ENCODE assay signal across 9 cellular contexts in the genomic region with DNA sequence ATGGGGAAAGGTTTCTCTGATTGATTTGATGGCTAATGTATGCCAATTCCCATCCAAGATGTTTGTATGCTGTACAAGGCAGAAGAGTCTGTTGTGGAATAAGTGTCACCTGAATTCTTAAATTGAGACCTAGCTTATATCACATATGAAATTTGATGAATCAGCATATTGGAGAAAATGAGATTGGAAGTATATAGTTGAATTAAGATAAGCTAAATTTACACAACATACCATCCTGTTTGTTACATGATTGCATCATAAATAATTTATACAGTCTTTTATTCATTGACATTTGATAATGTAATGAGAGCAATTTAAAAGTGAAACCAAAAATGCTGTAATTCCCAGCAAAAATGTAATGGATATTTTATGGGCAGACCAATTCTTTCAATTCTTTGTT. TPM values are rescaled to one million over a fixed set of nuclear protein-coding genes. Genes with fewer than 3 reads are reported as not detected.
DNase-seq lines count a peak whose midpoint lies in the region; ATAC-seq and TF ChIP-seq lines count a peak whose summit lies in the region.
"Had no signal": no experiment of that assay in that cellular context is flagged by ENCODE, and none has a peak within 500 bp of the region (broad histone marks: within the 10 kb centered on the region; RNA-seq: fewer than 3 reads in every experiment).

No MANE protein-coding gene starts in this region.

- peak overlapping the region; percentile 99 for H3K4me3 Mint-ChIP-seq in activated CD4-positive, alpha-beta T cell treated with anti-CD3 and anti-CD28 coated beads, Interleukin-2, amount 10 ng/mL, durations not matched to agents 7 days and 5 days
- peak overlapping the region; percentile 100 for H3K4me3 Mint-ChIP-seq in activated naive CD8-positive, alpha-beta T cell
- H3K4me3 Mint-ChIP-seq in immature natural killer cell = peak overlapping the region; percentile 99 to 100 (median 99)

- peaks cover 11% of the 10 kb centered on the region for H3K36me3 Mint-ChIP-seq in activated CD4-positive, alpha-beta T cell treated with anti-CD3 and anti-CD28 coated beads, Interleukin-2, amount 10 ng/mL, durations not matched to agents 7 days and 5 days (ENCODE audit: low read depth)
- peaks cover 5% of the 10 kb centered on the region for H3K36me3 Mint-ChIP-seq in activated naive CD8-positive, alpha-beta T cell
- no peaks in the 10 kb centered on the region for H3K36me3 Mint-ChIP-seq in immature natural killer cell

- H3K4me1 ChIP-seq in suprapubic skin = peaks cover 44% of the 10 kb centered on the region

- H3K4me3 ChIP-seq in suprapubic skin = peak overlapping the region; percentile 81

- DNase-seq in activated CD4-positive, alpha-beta T cell treated with anti-CD3 and anti-CD28 coated beads, Interleukin-2, amount 10 ng/mL, durations not matched to agents 7 days and 5 days = no peak
- no peak for DNase-seq in activated CD4-positive, alpha-beta T cell treated with anti-CD3 and anti-CD28 coated beads for 4 hours
- DNase-seq in immature natural killer cell = no peak
- no peak for DNase-seq in suprapubic skin (ENCODE audit: low spot score in 2 of 2)
- no peak for DNase-seq in left lobe of liver (ENCODE audit: low spot score)
- no peak for DNase-seq in NCI-H345 (lab: John Stamatoyannopoulos, UW)
- DNase-seq: amniotic stem cell had no signal

- no peak for TF ChIP-seq POLR2A in suprapubic skin (IDR thresholded peaks at IDR 0.05)

- no peaks in the 10 kb centered on the region for H3K9me3 Mint-ChIP-seq in activated CD4-positive, alpha-beta T cell treated with anti-CD3 and anti-CD28 coated beads, Interleukin-2, amount 10 ng/mL, durations not matched to agents 7 days and 5 days
- H3K9me3 Mint-ChIP-seq in activated naive CD8-positive, alpha-beta T cell (ENCODE audit: low read depth) = no peaks in the 10 kb centered on the region
- no peaks in the 10 kb centered on the region for H3K9me3 Mint-ChIP-seq in immature natural killer cell

- no peaks in the 10 kb centered on the region for H3K27me3 Mint-ChIP-seq in activated CD4-positive, alpha-beta T cell treated with anti-CD3 and anti-CD28 coated beads, Interleukin-2, amount 10 ng/mL, durations not matched to agents 7 days and 5 days
- no peaks in the 10 kb centered on the region for H3K27me3 Mint-ChIP-seq in activated naive CD8-positive, alpha-beta T cell
- H3K27me3 Mint-ChIP-seq in immature natural killer cell (ENCODE audit: low read depth in 3 of 3) = peaks cover 0 to 6% (median 3%) of the 10 kb centered on the region in 3 donors

- peak overlapping the region; percentile 99 for H3K27ac Mint-ChIP-seq in activated CD4-positive, alpha-beta T cell treated with anti-CD3 and anti-CD28 coated beads, Interleukin-2, amount 10 ng/mL, durations not matched to agents 7 days and 5 days
- H3K27ac Mint-ChIP-seq in activated naive CD8-positive, alpha-beta T cell = peak overlapping the region; percentile 99
- H3K27ac Mint-ChIP-seq in immature natural killer cell = peak overlapping the region in 3 of 6 donors; percentile 95 to 99 (median 98)

- no peaks in the 10 kb centered on the region for H3K27me3 ChIP-seq in suprapubic skin

- peaks cover 59% of the 10 kb centered on the region for H3K4me1 Mint-ChIP-seq in activated CD4-positive, alpha-beta T cell treated with anti-CD3 and anti-CD28 coated beads, Interleukin-2, amount 10 ng/mL, durations not matched to agents 7 days and 5 days
- peaks cover 61% of the 10 kb centered on the region for H3K4me1 Mint-ChIP-seq in activated naive CD8-positive, alpha-beta T cell (ENCODE audit: low read depth)
- peaks cover 51 to 75% of the 10 kb centered on the region in 2 donors for H3K4me1 Mint-ChIP-seq in immature natural killer cell

- peaks cover under 1% of the 10 kb centered on the region for H3K36me3 ChIP-seq in suprapubic skin

- H3K27ac ChIP-seq in suprapubic skin = no peak overlapping the region

- CTCF ChIA-PET in activated CD4-positive, alpha-beta T cell treated with anti-CD3 and anti-CD28 coated beads, Interleukin-2, amount 10 ng/mL, durations not matched to agents 7 days and 5 days (lab: Charles Lee) = no interaction called here

- no peaks in the 10 kb centered on the region for H3K9me3 ChIP-seq in suprapubic skin

- TF ChIP-seq CTCF in suprapubic skin (IDR thresholded peaks at IDR 0.05) = no peak

- ATAC-seq in GM19023 (IDR thresholded peaks at IDR 0.05; ENCODE audit: unreplicated experiment) = no peak
- ATAC-seq in left lobe of liver = no peak

- POLR2A ChIA-PET in activated CD4-positive, alpha-beta T cell treated with anti-CD3 and anti-CD28 coated beads, Interleukin-2, amount 10 ng/mL, durations not matched to agents 7 days and 5 days (lab: Charles Lee) = no interaction called here

- TF ChIP-seq EP300 in suprapubic skin (IDR thresholded peaks at IDR 0.05) = no peak

RNA-seq across cellular contexts. Expression of a gene that starts 1.1 kb away (rescaled TPM):
- 10 to 100 TPM; 21.3 to 22.8 TPM for total RNA-seq in activated CD4-positive, alpha-beta T cell treated with anti-CD3 and anti-CD28 coated beads, Interleukin-2, amount 10 ng/mL, durations not matched to agents 7 days and 5 days
- 10 to 100 TPM; 19.2 to 33.4 (median 28.1) TPM for polyA plus RNA-seq in immature natural killer cell
- total RNA-seq in suprapubic skin = 10 to 100 TPM in 2 of 4 donors, 1 to 10 TPM in 2; 6.4 to 17.8 (median 13.0) TPM
- total RNA-seq in left lobe of liver = 5.0 TPM

RNA-seq across cellular contexts. Expression of a gene that starts 1.4 kb away (rescaled TPM):
- 10 to 100 TPM; 21.8 to 25.8 TPM for total RNA-seq in activated CD4-positive, alpha-beta T cell treated with anti-CD3 and anti-CD28 coated beads, Interleukin-2, amount 10 ng/mL, durations not matched to agents 7 days and 5 days
- polyA plus RNA-seq in immature natural killer cell = 10 to 100 TPM; 16.6 to 42.4 (median 26.4) TPM
- 10 to 100 TPM; 10.5 to 17.5 (median 11.4) TPM for total RNA-seq in suprapubic skin
- 6.3 TPM for total RNA-seq in left lobe of liver
